Comparison of ENCODE assay signal across 16 cellular contexts in the genomic region with DNA sequence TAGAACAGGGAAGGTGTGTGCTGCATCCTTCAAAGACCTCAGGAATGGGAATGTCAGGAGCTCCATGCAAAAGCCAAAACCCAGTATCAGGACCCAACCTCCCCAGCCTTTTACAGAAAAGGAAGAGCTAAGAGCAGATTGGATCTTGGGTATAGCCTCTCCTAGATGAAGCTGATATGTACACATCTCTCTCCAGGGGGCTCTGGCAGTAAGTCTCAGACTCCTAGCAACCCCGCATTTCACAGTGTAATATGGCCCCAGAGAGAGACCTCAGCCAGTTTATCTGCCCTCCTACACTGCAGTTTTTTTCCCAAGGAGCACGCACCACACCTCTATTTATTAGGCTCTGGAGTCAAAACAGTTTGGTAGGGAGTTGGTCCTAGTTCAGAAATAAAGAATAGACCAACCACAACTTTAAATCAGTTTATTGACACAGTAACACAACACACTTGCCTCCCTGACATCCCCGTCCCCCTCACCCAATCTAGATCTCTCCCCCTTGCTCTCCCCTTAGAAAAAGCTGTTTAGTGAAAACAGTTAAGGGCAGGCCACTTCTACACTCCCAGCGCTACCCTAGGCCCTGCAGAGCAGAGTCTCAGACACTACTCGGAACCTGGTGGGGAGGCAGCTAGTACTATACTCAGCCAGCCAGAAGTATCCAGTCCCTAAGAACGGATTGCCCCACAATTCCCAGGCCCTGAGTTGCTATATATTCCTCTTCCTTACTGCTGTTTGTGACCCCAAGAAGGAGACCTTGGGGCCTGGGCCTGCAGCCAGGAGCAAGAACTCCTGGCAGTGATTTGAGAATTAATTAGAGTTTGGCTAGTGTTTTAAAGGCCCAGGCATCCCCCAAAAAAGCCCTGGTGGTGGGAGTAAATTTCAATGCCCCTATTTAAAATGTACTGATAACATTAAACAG.
DNase-seq lines count a peak whose midpoint lies in the region; ATAC-seq and TF ChIP-seq lines count a peak whose summit lies in the region.
"Had no signal": no experiment of that assay in that cellular context is flagged by ENCODE, and none has a peak within 500 bp of the region (broad histone marks: within the 10 kb centered on the region; RNA-seq: fewer than 3 reads in every experiment).

No MANE protein-coding gene starts in this region.

- no peak overlapping the region for H3K4me3 ChIP-seq in lower leg skin (ENCODE audit: low read depth, poor library complexity, severe bottlenecking)
- H3K4me3 ChIP-seq: GM23248, pancreas had no signal

- no peak for TF ChIP-seq POLR2A in lower leg skin (IDR thresholded peaks at IDR 0.05)

- intact Hi-C loops in lower leg skin (cut with DNase I; ENCODE audit: low total_unique reads) = loop anchor here (2.0 to 10.0 kb wide), 2 partner anchors 39 to 597 kb away; partner anchors contain the start of gene PARP16

- H3K4me3 Mint-ChIP-seq in activated naive CD8-positive, alpha-beta T cell = no peak overlapping the region
- no peak overlapping the region for H3K4me3 Mint-ChIP-seq in activated naive CD8-positive, alpha-beta T cell treated with anti-CD3 and anti-CD28 coated beads, Interleukin-2, amount 50 U/mL, for 24 hours
- no peak overlapping the region for H3K4me3 Mint-ChIP-seq in naive thymus-derived CD8-positive, alpha-beta T cell
- H3K4me3 Mint-ChIP-seq in type B pancreatic cell = no peak overlapping the region
- H3K4me3 Mint-ChIP-seq: immature natural killer cell had no signal

- H3K27ac ChIP-seq in caudate nucleus (ENCODE audit: low read depth, low read length) = peak overlapping the region; percentile 36
- H3K27ac ChIP-seq: GM23248, pancreas had no signal

- no peak for DNase-seq in activated naive CD8-positive, alpha-beta T cell treated with anti-CD3 and anti-CD28 coated beads, Interleukin-2, amount 50 U/mL, for 24 hours
- DNase-seq in caudate nucleus (lab: John Stamatoyannopoulos, UW) (no peak), type B pancreatic cell (ENCODE audit: extremely low spot score, unreplicated experiment) (no peak), DMS153 (lab: John Stamatoyannopoulos, UW) (no peak), lower leg skin (ENCODE audit: low spot score in 2 of 2) (no peak)
- no peak for DNase-seq in naive thymus-derived CD8-positive, alpha-beta T cell
- DNase-seq: activated CD4-positive, alpha-beta T cell treated with anti-CD3 and anti-CD28 coated beads, Interleukin-2, amount 50 U/mL, for 48 hours; AML-193; erythroblast; GM23248; immature natural killer cell; NCI-H510A; pancreas had no signal

- H3K4me1 Mint-ChIP-seq in activated naive CD8-positive, alpha-beta T cell (ENCODE audit: low read depth) = peaks cover 5% of the 10 kb centered on the region
- H3K4me1 Mint-ChIP-seq in activated naive CD8-positive, alpha-beta T cell treated with anti-CD3 and anti-CD28 coated beads, Interleukin-2, amount 50 U/mL, for 24 hours = peaks cover 6% of the 10 kb centered on the region
- H3K4me1 Mint-ChIP-seq in naive thymus-derived CD8-positive, alpha-beta T cell = peaks cover 10 to 16% (median 13%) of the 10 kb centered on the region in 4 donors
- peaks cover 23% of the 10 kb centered on the region for H3K4me1 Mint-ChIP-seq in type B pancreatic cell (ENCODE audit: unreplicated experiment)

- TF ChIP-seq CTCF in type B pancreatic cell (conservative IDR thresholded peaks at IDR 0.05) (no peak), lower leg skin (IDR thresholded peaks at IDR 0.05) (no peak)

- 66 to 74% methylated on average over 6 of the region's 6 CpGs for WGBS in lower leg skin, 2 donors

- no peak for ATAC-seq in activated naive CD8-positive, alpha-beta T cell treated with anti-CD3 and anti-CD28 coated beads, Interleukin-2, amount 50 U/mL, for 24 hours
- ATAC-seq in naive thymus-derived CD8-positive, alpha-beta T cell = no peak
- no peak for ATAC-seq in GM19397 (IDR thresholded peaks at IDR 0.05; ENCODE audit: unreplicated experiment)
- ATAC-seq: pancreas, SK-N-SH treated with all-trans-retinoic acid at 6 μM for 48 hours had no signal

- H3K36me3 Mint-ChIP-seq in activated naive CD8-positive, alpha-beta T cell = no peaks in the 10 kb centered on the region
- H3K36me3 Mint-ChIP-seq in activated naive CD8-positive, alpha-beta T cell treated with anti-CD3 and anti-CD28 coated beads, Interleukin-2, amount 50 U/mL, for 24 hours (ENCODE audit: low read depth) = peaks cover 6% of the 10 kb centered on the region
- H3K36me3 Mint-ChIP-seq in naive thymus-derived CD8-positive, alpha-beta T cell = peaks cover 0 to 90% (median 1%) of the 10 kb centered on the region in 3 donors
- H3K36me3 Mint-ChIP-seq in type B pancreatic cell = peaks cover 29% of the 10 kb centered on the region

- H3K27ac Mint-ChIP-seq in activated naive CD8-positive, alpha-beta T cell = peak overlapping the region; percentile 30
- H3K27ac Mint-ChIP-seq in activated naive CD8-positive, alpha-beta T cell treated with anti-CD3 and anti-CD28 coated beads, Interleukin-2, amount 50 U/mL, for 24 hours = no peak overlapping the region
- H3K27ac Mint-ChIP-seq in naive thymus-derived CD8-positive, alpha-beta T cell = peak overlapping the region in 8 of 10 donors; percentile 14 to 91 (median 57)
- peak overlapping the region; percentile 55 for H3K27ac Mint-ChIP-seq in type B pancreatic cell

- H3K27me3 Mint-ChIP-seq in activated naive CD8-positive, alpha-beta T cell = no peaks in the 10 kb centered on the region
- H3K27me3 Mint-ChIP-seq in activated naive CD8-positive, alpha-beta T cell treated with anti-CD3 and anti-CD28 coated beads, Interleukin-2, amount 50 U/mL, for 24 hours = no peaks in the 10 kb centered on the region
- H3K27me3 Mint-ChIP-seq in naive thymus-derived CD8-positive, alpha-beta T cell = peaks cover 0 to 1% (median 0%) of the 10 kb centered on the region in 5 donors
- no peaks in the 10 kb centered on the region for H3K27me3 Mint-ChIP-seq in type B pancreatic cell

- no peaks in the 10 kb centered on the region for H3K9me3 Mint-ChIP-seq in activated naive CD8-positive, alpha-beta T cell (ENCODE audit: low read depth)
- H3K9me3 Mint-ChIP-seq in activated naive CD8-positive, alpha-beta T cell treated with anti-CD3 and anti-CD28 coated beads, Interleukin-2, amount 50 U/mL, for 24 hours = no peaks in the 10 kb centered on the region
- H3K9me3 Mint-ChIP-seq in naive thymus-derived CD8-positive, alpha-beta T cell = no peaks in the 10 kb centered on the region
- H3K9me3 Mint-ChIP-seq in type B pancreatic cell = no peaks in the 10 kb centered on the region
- H3K9me3 Mint-ChIP-seq: immature natural killer cell had no signal

- POLR2A ChIA-PET in naive thymus-derived CD8-positive, alpha-beta T cell (lab: Charles Lee) = interaction anchor here (2.0 kb wide), 1 partner anchor 41 kb away, joined by 15 read pairs; no protein-coding TSS in a partner anchor
